1 cellular context compared by ENCODE assay signal in genomic region chr5:151772029-151772867, GRCh38.
A peak's percentile ranks its signal among the peaks of the same experiment; 100 is the strongest.
TF ChIP-seq lines count a peak whose summit lies in the region.

No MANE protein-coding gene starts in this region.

TF ChIP-seq in K562, 482 proteins besides CTCF, POLR2A, EP300 and RAD21 (continued from another document and continues in another):
- TF ChIP-seq MGA (IDR thresholded peaks at IDR 0.05) (0 out of 2 replicates have a peak, but pooled peaks have one; percentile 4), CBX1 (IDR thresholded peaks at IDR 0.05; ENCODE audit: low read depth) (no peak), HES1 (IDR thresholded peaks at IDR 0.05; ENCODE audit: low read depth) (no peak), ZNF586 (CRISPR knock-in tag; conservative IDR thresholded peaks at IDR 0.05) (no peak), ZKSCAN8 (CRISPR knock-in tag; IDR thresholded peaks at IDR 0.05) (no peak), ADNP (tag; IDR thresholded peaks at IDR 0.05) (no peak), ZBTB34 (CRISPR knock-in tag; IDR thresholded peaks at IDR 0.05) (no peak), ZNF699 (CRISPR knock-in tag; IDR thresholded peaks at IDR 0.05; ENCODE audit: insufficient replicate concordance) (no peak), PML (IDR thresholded peaks at IDR 0.05; ENCODE audit: low read length) (no peak; the same call in 1 of the 2 replicates), SAP30 (IDR thresholded peaks at IDR 0.05; ENCODE audit: borderline replicate concordance, insufficient read depth, low read depth, low read length, poor library complexity, severe bottlenecking) (peak; percentile 71), CCAR2 (IDR thresholded peaks at IDR 0.05; ENCODE audit: low read depth, low read length) (no peak), EP400 (IDR thresholded peaks at IDR 0.05) (no peak), FOXP1 (CRISPR knock-in tag; IDR thresholded peaks at IDR 0.05) (no peak), CREB1 (IDR thresholded peaks at IDR 0.05) (no peak), CREB1 (CRISPR knock-in tag; IDR thresholded peaks at IDR 0.05) (no peak), ZNF395 (CRISPR knock-in tag; IDR thresholded peaks at IDR 0.05) (peak; percentile 83), CHD2 (IDR thresholded peaks at IDR 0.05; ENCODE audit: low read depth, low read length) (no peak), STAT6 (CRISPR knock-in tag; IDR thresholded peaks at IDR 0.05) (no peak; the same call in 1 of the 2 replicates), NELFE (IDR thresholded peaks at IDR 0.05; ENCODE audit: insufficient read depth, insufficient read length) (no peak), MYNN (IDR thresholded peaks at IDR 0.05) (no peak), MYNN (CRISPR knock-in tag; IDR thresholded peaks at IDR 0.05) (no peak), KAT7 (CRISPR knock-in tag; IDR thresholded peaks at IDR 0.05; ENCODE audit: borderline replicate concordance) (peak; percentile 84; the same call in 1 of the 2 replicates), HLTF (IDR thresholded peaks at IDR 0.05) (no peak), KLF1 (tag; IDR thresholded peaks at IDR 0.05) (peak; percentile 26; the same call in 1 of the 2 replicates), RBM39 (optimal IDR thresholded peaks at IDR 0.05; ENCODE audit: low read depth, low read length) (no peak), TAF15 (IDR thresholded peaks at IDR 0.05; ENCODE audit: low read depth, low read length) (no peak), MBD2 (IDR thresholded peaks at IDR 0.05; ENCODE audit: borderline replicate concordance, low read depth) (no peak), RFX5 (IDR thresholded peaks at IDR 0.05; ENCODE audit: low read depth, low read length) (no peak), CHD1 (IDR thresholded peaks at IDR 0.05; ENCODE audit: low read length) (no peak), CBFB (CRISPR knock-in tag; IDR thresholded peaks at IDR 0.05) (no peak), CREBBP (IDR thresholded peaks at IDR 0.05; ENCODE audit: low read depth, low read length) (no peak), DACH1 (IDR thresholded peaks at IDR 0.05; ENCODE audit: partially characterized antibody) (no peak), SIN3A (IDR thresholded peaks at IDR 0.05; ENCODE audit: borderline replicate concordance in 2 of 2, control insufficient read depth in 1 of 2, low read depth in 2 of 2, low read length in 2 of 2) (peak in 1 of 2 experiments; percentile 32; a peak in 1 of 4 replicates), ZBTB9 (CRISPR knock-in tag; IDR thresholded peaks at IDR 0.05) (no peak), PATZ1 (CRISPR knock-in tag; IDR thresholded peaks at IDR 0.05; ENCODE audit: borderline replicate concordance) (no peak), YBX1 (IDR thresholded peaks at IDR 0.05) (no peak), TOE1 (IDR thresholded peaks at IDR 0.05; ENCODE audit: borderline replicate concordance) (no peak), TOE1 (CRISPR knock-in tag; IDR thresholded peaks at IDR 0.05; ENCODE audit: borderline replicate concordance, low read depth) (no peak), EZH2 (IDR thresholded peaks at IDR 0.05; ENCODE audit: borderline replicate concordance, low read depth, low read length) (no peak), HIVEP1 (CRISPR knock-in tag; IDR thresholded peaks at IDR 0.05) (no peak; the same call in 1 of the 2 replicates), E2F4 (CRISPR knock-in tag; IDR thresholded peaks at IDR 0.05; ENCODE audit: low read depth) (no peak), RBFOX2 (IDR thresholded peaks at IDR 0.05; ENCODE audit: low read depth, low read length) (peak; percentile 89), ZNF274 (IDR thresholded peaks at IDR 0.05; ENCODE audit: borderline replicate concordance, low read depth, low read length) (no peak)
